9 cellular contexts compared by ENCODE assay signal in genomic region chr1:107056426-107057196, GRCh38. TPM values are rescaled to one million over a fixed set of nuclear protein-coding genes. Genes with fewer than 3 reads are reported as not detected.
DNase-seq lines count a peak whose midpoint lies in the region; ATAC-seq, FAIRE-seq and TF ChIP-seq lines count a peak whose summit lies in the region.
"Had no signal": no experiment of that assay in that cellular context is flagged by ENCODE, and none has a peak within 500 bp of the region (broad histone marks: within the 10 kb centered on the region; RNA-seq: fewer than 3 reads in every experiment).

Gene PRMT6, plus strand, starts transcription at chr1:107056674. Its CDS starts 42 bp downstream, at chr1:107056716.

- H3K36me3 ChIP-seq in BJ (ENCODE audit: control insufficient read depth, insufficient read depth, low read length) (no peaks in the 10 kb centered on the region), liver (ENCODE audit: control insufficient read depth in 4 of 4, insufficient read depth in 3 of 4, low read depth in 1 of 4, low read length in 3 of 4) (peaks cover 0 to 2% (median 0%) of the 10 kb centered on the region in 4 donors)

- peak; percentile 2; the same call in 1 of the 2 replicates for TF ChIP-seq CTCF in BJ (IDR thresholded peaks at IDR 0.05; ENCODE audit: insufficient read depth, low read depth, low read length)
- TF ChIP-seq CTCF in liver (IDR thresholded peaks at IDR 0.05; ENCODE audit: low read depth, low read length, missing input control): no peak

- POLR2A ChIA-PET in BJ (lab: Charles Lee): interaction anchor here (0.6 kb wide), 1 partner anchor 520 kb away, joined by 7 read pairs; no protein-coding TSS in a partner anchor

- no peak for TF ChIP-seq RAD21 in liver (IDR thresholded peaks at IDR 0.05)

- CTCF ChIA-PET in BJ (lab: Yijun Ruan, JAX): interaction anchor here (0.8 to 1.3 kb wide), 3 partner anchors 9 to 473 kb away, joined by 3 to 4 read pairs (median 3); no protein-coding TSS in a partner anchor

- H3K4me3 ChIP-seq in BJ (ENCODE audit: low read depth, low read length): peak within 1 kb of the TSS; percentile 91
- peak within 1 kb of the TSS; percentile 83 to 100 (median 85) for H3K4me3 ChIP-seq in liver (ENCODE audit: low read depth in 1 of 3, low read length in 3 of 3)

- H3K27ac ChIP-seq in liver (ENCODE audit: low read depth in 1 of 2, low read length in 2 of 2): peak within 1 kb of the TSS; percentile 56 to 88

- H3K4me1 ChIP-seq in liver (ENCODE audit: control insufficient read depth in 4 of 4, insufficient read depth in 4 of 4, low read length in 3 of 4): peaks cover 0 to 11% (median 8%) of the 10 kb centered on the region in 4 donors

- no peak for DNase-seq in BJ (ENCODE audit: low read depth)
- peak; percentile 69 for DNase-seq in GM19239 (ENCODE audit: insufficient read length, low spot score)
- peak; percentile 46 to 90 for DNase-seq in NCI-H526 (lab: John Stamatoyannopoulos, UW)
- DNase-seq in activated CD4-positive, alpha-beta T cell treated with anti-CD3 and anti-CD28 coated beads, Interleukin-2, amount 50 U/mL, for 24 hours (ENCODE audit: low read depth in 1 of 2, low spot score in 1 of 2): peak; percentile 67 to 76
- peak; percentile 80 for DNase-seq in dermis blood vessel endothelial cell
- DNase-seq in stimulated activated CD4-positive, alpha-beta T cell treated with anti-CD3 and anti-CD28 coated beads, Interleukin-4, amount 100 ng/mL, for 1 hour: peak; percentile 84

- ATAC-seq in HG03457 (IDR thresholded peaks at IDR 0.05; ENCODE audit: unreplicated experiment): peak; percentile 97

- H3K27me3 ChIP-seq in BJ (ENCODE audit: control insufficient read depth, insufficient read depth, low read length): no peaks in the 10 kb centered on the region
- H3K27me3 ChIP-seq in liver (ENCODE audit: control insufficient read depth in 4 of 4, insufficient read depth in 4 of 4, low read length in 3 of 4): no peaks in the 10 kb centered on the region

- under 1% methylated on average over 73 of the region's 73 CpGs for WGBS in liver

- no peaks in the 10 kb centered on the region for H3K9me3 ChIP-seq in liver (ENCODE audit: control insufficient read depth in 4 of 4, low read length in 3 of 4)

- peak; percentile 84 for FAIRE-seq in GM19239 (lab: Jason Lieb, UNC)
- FAIRE-seq: colon had no signal

- peak within 1 kb of the TSS; percentile 24 to 78 for H3K9ac ChIP-seq in liver (ENCODE audit: low read depth in 1 of 2, low read length in 2 of 2)

TF ChIP-seq in liver, 16 proteins besides CTCF, POLR2A, EP300 and RAD21:
- TF ChIP-seq HNF4A (conservative IDR thresholded peaks at IDR 0.05) (peak in 1 of 2 donors; percentile 7), TAF1 (conservative IDR thresholded peaks at IDR 0.05) (no peak), REST (IDR thresholded peaks at IDR 0.05) (peak; percentile 48), SP1 (IDR thresholded peaks at IDR 0.05) (no peak), GABPA (IDR thresholded peaks at IDR 0.05 in 1 of 2, conservative IDR thresholded peaks at IDR 0.05 in 1 of 2) (peak; percentile 27 to 85), YY1 (IDR thresholded peaks at IDR 0.05) (peak; percentile 82), ZBTB33 (IDR thresholded peaks at IDR 0.05) (no peak), FOXA2 (IDR thresholded peaks at IDR 0.05) (no peak)
TF ChIP-seq in liver: peak in this region for 4.

RNA-seq across cellular contexts. Expression of gene PRMT6, which starts in this region (rescaled TPM):
- polyA plus RNA-seq in BJ (2011; rRNA removed) (10.5 and 11.1 TPM in 2 replicates), liver (10 to 100 TPM in 1 of 2 donors, 1 to 10 TPM in 1; 8.5 to 15.2 TPM)
- polyA minus RNA-seq in BJ (2011; rRNA and poly(A)+ RNA removed): 5.3 and 6.7 TPM in 2 replicates
- total RNA-seq in dermis blood vessel endothelial cell (18.4 and 21.2 TPM in 2 replicates), liver (10 to 100 TPM; 14.0 to 14.8 TPM)
